Comparison of ENCODE assay signal across 16 cellular contexts in the genomic region with DNA sequence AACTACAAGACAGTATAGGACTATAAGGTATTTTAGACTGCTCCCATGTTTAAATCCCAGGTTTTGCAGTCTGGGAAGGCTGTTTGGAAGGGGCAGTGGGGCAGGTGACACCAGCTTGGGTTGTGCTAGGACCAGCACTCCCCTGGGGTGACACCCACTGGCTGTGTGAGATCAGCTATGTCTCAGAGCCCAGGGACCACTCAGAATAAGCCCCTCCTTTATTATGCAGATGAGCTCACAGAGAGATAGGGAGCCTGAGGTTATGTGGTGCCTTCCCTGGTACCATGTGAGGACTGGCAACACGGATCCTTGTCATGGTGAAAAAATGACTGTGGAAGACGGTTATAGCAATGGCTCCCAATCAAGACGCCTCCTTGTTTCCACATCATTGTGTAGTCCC.
DNase-seq lines count a peak whose midpoint lies in the region; ATAC-seq lines count a peak whose summit lies in the region.
"Had no signal": no experiment of that assay in that cellular context is flagged by ENCODE, and none has a peak within 500 bp of the region (broad histone marks: within the 10 kb centered on the region; RNA-seq: fewer than 3 reads in every experiment).

No MANE protein-coding gene starts in this region.

- peak; percentile 19 for ATAC-seq in HG02759 (IDR thresholded peaks at IDR 0.05; ENCODE audit: unreplicated experiment)
- ATAC-seq in activated CD8-positive, alpha-beta T cell treated with anti-CD3 and anti-CD28 coated beads, Interleukin-2, amount 10 ng/mL, durations not matched to agents 7 days and 5 days = peak; percentile 44
- peak; percentile 46 for ATAC-seq in stimulated activated naive CD8-positive, alpha-beta T cell treated with anti-CD3 and anti-CD28 coated beads, Interleukin-15, Interleukin-2, amounts not matched to agents 100 U/mL and 50 U/mL, for 24 hours
- ATAC-seq in GM21515 (IDR thresholded peaks at IDR 0.05; ENCODE audit: unreplicated experiment) = no peak
- ATAC-seq: CD8-positive, alpha-beta T cell had no signal

- H3K4me1 Mint-ChIP-seq in activated CD8-positive, alpha-beta T cell treated with anti-CD3 and anti-CD28 coated beads, Interleukin-2, amount 10 ng/mL, durations not matched to agents 7 days and 5 days (ENCODE audit: low read depth) = peaks cover 3% of the 10 kb centered on the region

- H3K9me3 Mint-ChIP-seq in activated CD8-positive, alpha-beta T cell treated with anti-CD3 and anti-CD28 coated beads, Interleukin-2, amount 10 ng/mL, durations not matched to agents 7 days and 5 days (ENCODE audit: insufficient read depth) = no peaks in the 10 kb centered on the region
- H3K9me3 Mint-ChIP-seq: CD8-positive, alpha-beta T cell had no signal

- no peak overlapping the region for H3K4me3 Mint-ChIP-seq in activated CD8-positive, alpha-beta T cell treated with anti-CD3 and anti-CD28 coated beads, Interleukin-2, amount 10 ng/mL, durations not matched to agents 7 days and 5 days
- H3K4me3 Mint-ChIP-seq: CD8-positive, alpha-beta T cell had no signal

- no peaks in the 10 kb centered on the region for H3K36me3 Mint-ChIP-seq in activated CD8-positive, alpha-beta T cell treated with anti-CD3 and anti-CD28 coated beads, Interleukin-2, amount 10 ng/mL, durations not matched to agents 7 days and 5 days (ENCODE audit: low read depth)
- H3K36me3 Mint-ChIP-seq: CD8-positive, alpha-beta T cell had no signal

- no peak overlapping the region for H3K27ac Mint-ChIP-seq in activated CD8-positive, alpha-beta T cell treated with anti-CD3 and anti-CD28 coated beads, Interleukin-2, amount 10 ng/mL, durations not matched to agents 7 days and 5 days
- H3K27ac Mint-ChIP-seq: CD8-positive, alpha-beta T cell had no signal

- peaks cover 12% of the 10 kb centered on the region for H3K27me3 Mint-ChIP-seq in activated CD8-positive, alpha-beta T cell treated with anti-CD3 and anti-CD28 coated beads, Interleukin-2, amount 10 ng/mL, durations not matched to agents 7 days and 5 days (ENCODE audit: low read depth)

- POLR2A ChIA-PET in activated CD8-positive, alpha-beta T cell treated with anti-CD3 and anti-CD28 coated beads, Interleukin-2, amount 10 ng/mL, durations not matched to agents 7 days and 5 days (lab: Charles Lee) = no interaction called here

- DNase-seq in NCI-H82 (lab: John Stamatoyannopoulos, UW) (peak; percentile 38), NCI-H82 treated with DMSO at 0.1 percent for 48 hours (lab: John Stamatoyannopoulos, UW; ENCODE audit: unreplicated experiment) (no peak), NCI-H1105 treated with DMSO at 0.1 percent for 48 hours (lab: John Stamatoyannopoulos, UW) (no peak), AML-193 (lab: John Stamatoyannopoulos, UW) (no peak)
- no peak for DNase-seq in activated CD8-positive, alpha-beta T cell treated with anti-CD3 and anti-CD28 coated beads, Interleukin-2, amount 10 ng/mL, durations not matched to agents 7 days and 5 days
- no peak for DNase-seq in stimulated activated naive CD8-positive, alpha-beta T cell treated with anti-CD3 and anti-CD28 coated beads, Interleukin-15, Interleukin-2, amounts not matched to agents 100 U/mL and 50 U/mL, for 24 hours
- DNase-seq: CD8-positive, alpha-beta T cell; DMS79; GOT3; NCI-H1105; NCI-H187 treated with DMSO at 0.1 percent for 48 hours; NCI-H226; NCI-H524; SHP77 had no signal

- CTCF ChIA-PET in activated CD8-positive, alpha-beta T cell treated with anti-CD3 and anti-CD28 coated beads, Interleukin-2, amount 10 ng/mL, durations not matched to agents 7 days and 5 days (lab: Charles Lee) = no interaction called here
